Comparison of ENCODE assay signal across 8 cellular contexts in the genomic region with DNA sequence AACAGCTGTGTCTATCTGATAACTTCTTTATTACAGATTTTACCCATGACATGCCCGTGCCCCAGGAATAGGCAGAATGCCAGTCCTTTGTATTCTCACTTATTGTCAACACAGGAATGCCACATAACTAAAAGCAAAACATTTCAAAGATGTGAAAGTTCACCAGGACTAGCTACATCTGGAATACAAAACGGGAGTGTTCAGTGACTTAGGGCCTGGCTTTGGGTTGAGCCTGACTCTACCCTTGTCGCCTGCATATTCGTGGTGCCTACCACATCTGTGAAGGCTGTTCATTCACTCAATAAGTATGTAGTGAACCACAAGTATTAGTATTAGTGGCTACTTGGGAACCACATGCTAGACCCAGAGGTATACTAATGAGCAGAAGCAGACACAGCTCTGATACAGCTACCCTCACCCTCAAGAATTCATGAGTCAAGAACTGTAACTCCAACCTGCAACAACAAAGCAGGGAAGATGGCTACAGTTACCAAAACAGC. TPM values are rescaled to one million over a fixed set of nuclear protein-coding genes. Genes with fewer than 3 reads are reported as not detected.
DNase-seq lines count a peak whose midpoint lies in the region; ATAC-seq and TF ChIP-seq lines count a peak whose summit lies in the region.

No MANE protein-coding gene starts in this region.

- peak overlapping the region; percentile 94 to 100 (median 96) for H3K4me3 Mint-ChIP-seq in CD4-positive, alpha-beta memory T cell

- WGBS in spleen, 5 donors, result 13 to 25% (median 19%) methylated on average over 4 of the region's 4 CpGs

- CTCF ChIA-PET in CD4-positive, alpha-beta memory T cell (lab: Charles Lee; ENCODE audit: partially characterized antibody), result interaction anchor here (1.4 to 13.9 kb wide), 5 partner anchors 9 to 74 kb away, joined by 4 to 174 read pairs (median 5); no protein-coding TSS in a partner anchor

- peak overlapping the region; percentile 12 to 98 for H3K4me3 ChIP-seq in CD4-positive, alpha-beta memory T cell (ENCODE audit: low read length in 2 of 2)
- peak overlapping the region; percentile 53 for H3K4me3 ChIP-seq in effector memory CD4-positive, alpha-beta T cell (ENCODE audit: insufficient read depth, low read depth, low read length, poor library complexity, severe bottlenecking)
- peak overlapping the region; percentile 24 to 82 (median 66) for H3K4me3 ChIP-seq in spleen

- no peaks in the 10 kb centered on the region for H3K27me3 ChIP-seq in CD4-positive, alpha-beta memory T cell (ENCODE audit: insufficient read depth, low read length)
- H3K27me3 ChIP-seq in effector memory CD4-positive, alpha-beta T cell (replicated peaks; ENCODE audit: control insufficient read depth, insufficient read depth, low read length, poor library complexity, severe bottlenecking), result no peaks in the 10 kb centered on the region
- no peaks in the 10 kb centered on the region for H3K27me3 ChIP-seq in spleen (replicated peaks in 1 of 7)

- DNase-seq in CD4-positive, alpha-beta memory T cell, result no peak
- no peak for DNase-seq in effector memory CD4-positive, alpha-beta T cell
- DNase-seq in spleen, result no peak
- no peak for DNase-seq in DMS114 treated with DMSO at 0.1 percent for 48 hours (lab: John Stamatoyannopoulos, UW; ENCODE audit: unreplicated experiment)
- DNase-seq in NCI-H69 (lab: John Stamatoyannopoulos, UW), result no peak
- no peak for DNase-seq in posterior cingulate gyrus

- peak overlapping the region; percentile 92 to 97 (median 96) for H3K27ac Mint-ChIP-seq in CD4-positive, alpha-beta memory T cell

- TF ChIP-seq POLR2A in spleen (IDR thresholded peaks at IDR 0.05), result no peak

- no peaks in the 10 kb centered on the region for H3K36me3 ChIP-seq in CD4-positive, alpha-beta memory T cell (ENCODE audit: insufficient read depth, low read length)
- no peaks in the 10 kb centered on the region for H3K36me3 ChIP-seq in effector memory CD4-positive, alpha-beta T cell (ENCODE audit: control insufficient read depth, insufficient read depth, low read length)
- peaks cover 0 to 40% (median 0%) of the 10 kb centered on the region in 6 donors for H3K36me3 ChIP-seq in spleen

- H3K9me3 ChIP-seq in CD4-positive, alpha-beta memory T cell (ENCODE audit: control insufficient read depth in 1 of 2, low read length in 2 of 2), result no peaks in the 10 kb centered on the region
- H3K9me3 ChIP-seq in effector memory CD4-positive, alpha-beta T cell (ENCODE audit: control insufficient read depth, low read length), result no peaks in the 10 kb centered on the region
- H3K9me3 ChIP-seq in spleen, result no peaks in the 10 kb centered on the region

- H3K27me3 Mint-ChIP-seq in CD4-positive, alpha-beta memory T cell, result no peaks in the 10 kb centered on the region

- TF ChIP-seq CTCF in spleen (IDR thresholded peaks at IDR 0.05 in 8 of 11, conservative IDR thresholded peaks at IDR 0.05 in 3 of 11), result no peak

- H3K36me3 Mint-ChIP-seq in CD4-positive, alpha-beta memory T cell, result peaks cover 14 to 47% of the 10 kb centered on the region in 2 donors

- peak overlapping the region; percentile 59 for H3K27ac ChIP-seq in CD4-positive, alpha-beta memory T cell (ENCODE audit: low read depth, low read length)
- H3K27ac ChIP-seq in effector memory CD4-positive, alpha-beta T cell (ENCODE audit: insufficient read depth, low read length, poor library complexity, severe bottlenecking), result peak overlapping the region; percentile 56
- H3K27ac ChIP-seq in spleen, result peak overlapping the region in 7 of 8 donors; percentile 37 to 94 (median 92)

- H3K4me1 Mint-ChIP-seq in CD4-positive, alpha-beta memory T cell, result peaks cover 55 to 94% (median 65%) of the 10 kb centered on the region in 4 donors

- peaks cover 0 to 2% (median 0%) of the 10 kb centered on the region in 8 donors for H3K9me3 Mint-ChIP-seq in CD4-positive, alpha-beta memory T cell

- POLR2A ChIA-PET in CD4-positive, alpha-beta memory T cell (lab: Charles Lee; ENCODE audit: partially characterized antibody), result interaction anchor here (0.8 to 10.1 kb wide), 7 partner anchors 8 to 73 kb away, joined by 3 to 166 read pairs (median 4); no protein-coding TSS in a partner anchor

- H3K4me1 ChIP-seq in CD4-positive, alpha-beta memory T cell (ENCODE audit: insufficient read depth, low read length), result peaks cover 69% of the 10 kb centered on the region
- peaks cover 40% of the 10 kb centered on the region for H3K4me1 ChIP-seq in effector memory CD4-positive, alpha-beta T cell (ENCODE audit: control insufficient read depth, insufficient read depth, low read length, poor library complexity, severe bottlenecking)
- peaks cover 35 to 89% (median 69%) of the 10 kb centered on the region in 6 donors for H3K4me1 ChIP-seq in spleen

- peak; percentile 54 for ATAC-seq in GM19463 (IDR thresholded peaks at IDR 0.05; ENCODE audit: unreplicated experiment)
- peak; percentile 41 for ATAC-seq in HG03575 (IDR thresholded peaks at IDR 0.05; ENCODE audit: extremely low read depth, insufficient number of reproducible peaks, low FRiP score, unreplicated experiment)

- intact Hi-C loops in CD4-positive, alpha-beta memory T cell (cut with micrococcal nuclease), result loop anchor here (5.0 kb wide), 1 partner anchor 62 kb away; no protein-coding TSS in a partner anchor
- intact Hi-C loops in spleen (cut with DNase I; ENCODE audit: low total_unique reads) (loop anchor here (2.0 kb wide), 1 partner anchor 76 kb away; no protein-coding TSS in a partner anchor), posterior cingulate gyrus (cut with DNase I) (no loop called here)

RNA-seq across cellular contexts. Expression of gene TNFSF10, which starts 2.8 kb away (rescaled TPM):
- total RNA-seq in CD4-positive, alpha-beta memory T cell, result 10 to 100 TPM; 63.4 to 65.6 TPM
- polyA plus RNA-seq in CD4-positive, alpha-beta memory T cell, result 100 to 1,000 TPM in 1 of 2 donors, 10 to 100 TPM in 1; 89.4 to 107 TPM
- 100 to 1,000 TPM in 3 of 7 donors, 10 to 100 TPM in 4; 62.0 to 156 (median 95.6) TPM for total RNA-seq in spleen
- polyA plus RNA-seq in spleen, result 10 to 100 TPM; 19.5 to 27.5 (median 19.6) TPM
